In the genomic region with DNA sequence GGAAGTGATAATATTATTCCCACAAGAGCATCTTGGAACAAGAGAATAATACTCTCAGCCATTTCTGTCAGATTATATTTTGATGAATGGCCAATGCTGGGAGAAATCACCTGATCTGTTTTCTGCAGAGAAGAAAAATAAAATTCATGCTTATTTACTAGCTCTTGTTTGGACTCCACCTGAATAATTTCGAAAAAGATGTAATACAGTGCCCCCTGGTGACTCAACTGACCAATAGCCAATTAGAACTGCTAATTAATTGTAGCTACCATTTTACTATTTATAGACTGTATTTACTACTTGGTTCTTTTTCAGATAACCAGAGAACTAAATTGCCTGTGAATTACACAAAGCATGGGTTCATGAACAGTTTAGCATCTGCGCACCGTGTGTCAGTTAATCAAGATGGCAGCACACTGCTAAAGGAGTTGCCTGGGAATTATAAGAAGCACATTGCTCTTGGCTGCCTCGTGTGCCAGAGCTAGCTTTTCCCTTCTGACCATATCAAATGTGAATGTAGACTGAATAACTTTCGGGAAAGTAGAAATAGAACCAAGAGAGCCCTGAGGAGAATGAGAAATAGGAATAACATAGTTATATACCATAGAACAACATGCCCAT, we compare ENCODE assay signal across 9 cellular contexts.
DNase-seq lines count a peak whose midpoint lies in the region; ATAC-seq, FAIRE-seq and TF ChIP-seq lines count a peak whose summit lies in the region.
"Had no signal": no experiment of that assay in that cellular context is flagged by ENCODE, and none has a peak within 500 bp of the region (broad histone marks: within the 10 kb centered on the region; RNA-seq: fewer than 3 reads in every experiment).

No MANE protein-coding gene starts in this region.

- H3K27me3 ChIP-seq in GM12878 (replicated peaks in 1 of 2; ENCODE audit: control insufficient read depth in 2 of 2, insufficient read depth in 2 of 2, low read length in 1 of 2) (no peaks in the 10 kb centered on the region), HepG2 (ENCODE audit: control insufficient read depth in 1 of 2, insufficient read depth in 2 of 2, low read length in 2 of 2) (no peaks in the 10 kb centered on the region)

- TF ChIP-seq CTCF in GM10248 (IDR thresholded peaks at IDR 0.05; ENCODE audit: control extremely low read depth, extremely low read depth, low read depth, missing control alignments): peak; percentile 49
- TF ChIP-seq CTCF in HFF-Myc (IDR thresholded peaks at IDR 0.05; ENCODE audit: low read depth, low read length, missing control alignments): peak; percentile 10
- peak; percentile 46 to 57 (median 50); a peak in 5 of 6 replicates for TF ChIP-seq CTCF in GM12878 (IDR thresholded peaks at IDR 0.05 in 2 of 3, conservative IDR thresholded peaks at IDR 0.05 in 1 of 3; ENCODE audit: control insufficient read depth in 2 of 3, extremely low read depth in 1 of 3, insufficient read depth in 1 of 3, low read depth in 3 of 3, low read length in 3 of 3)
- TF ChIP-seq CTCF in HepG2 (CRISPR knock-in tag; IDR thresholded peaks at IDR 0.05): peak; percentile 64

- H3K27ac ChIP-seq in GM12878 (ENCODE audit: control insufficient read depth, insufficient read depth) (no peak overlapping the region), HepG2 (ENCODE audit: extremely low read length, insufficient read depth, low read length) (no peak overlapping the region)

- in situ Hi-C loops in GM12878 (cut with MboI): no loop called here
- in situ Hi-C loops in HepG2 (cut with HindIII; ENCODE audit: extremely low pct_ligation_motif_present, low pct_unique_long_range_greater_than_20kb): loop anchor here (5.0 kb wide), 1 partner anchor 298 kb away; no protein-coding TSS in a partner anchor

- intact Hi-C loops in GM12878 (cut with micrococcal nuclease; ENCODE audit: unreplicated experiment): loop anchor here (1.0 to 10.0 kb wide), 2 partner anchors 299 to 851 kb away; no protein-coding TSS in a partner anchor
- intact Hi-C loops in HepG2 (cut with micrococcal nuclease; ENCODE audit: unreplicated experiment): loop anchor here (1.0 kb wide), 2 partner anchors 299 to 322 kb away; no protein-coding TSS in a partner anchor

- H3K9me3 ChIP-seq in GM12878 (replicated peaks; ENCODE audit: control insufficient read depth, insufficient read depth, low read length) (no peaks in the 10 kb centered on the region), HepG2 (ENCODE audit: low read length) (no peaks in the 10 kb centered on the region)

- H3K79me2 ChIP-seq in GM12878 (ENCODE audit: control insufficient read depth, insufficient read depth, low read length): no peaks in the 10 kb centered on the region
- no peaks in the 10 kb centered on the region for H3K79me2 ChIP-seq in HepG2 (ENCODE audit: insufficient read depth, low read length)

- H3K4me2 ChIP-seq in GM12878 (ENCODE audit: control insufficient read depth, insufficient read depth): no peak overlapping the region
- H3K4me2 ChIP-seq in HepG2 (ENCODE audit: low read depth, low read length): no peak overlapping the region

- BruUV-seq in GM12878 (replicated peaks; lab: Mats Ljungman, UMichigan): no TSS peak
- BruUV-seq in HepG2 (replicated peaks; lab: Mats Ljungman, UMichigan): no TSS peak

- H4K20me1 ChIP-seq in GM12878 (ENCODE audit: control insufficient read depth, insufficient read depth) (no peaks in the 10 kb centered on the region), HepG2 (ENCODE audit: insufficient read depth, low read length) (no peaks in the 10 kb centered on the region)

- FAIRE-seq in GM12878 (lab: Jason Lieb, UNC): peak; percentile 18
- no peak for FAIRE-seq in HepG2 (lab: Jason Lieb, UNC)

- RAD21 ChIA-PET in GM12878 (lab: Charles Lee; ENCODE audit: unreplicated experiment): interaction anchor here (0.7 to 3.3 kb wide), 40 partner anchors 9 to 1223 kb away, joined by 3 to 74 read pairs (median 4); no protein-coding TSS in a partner anchor

- SMC1A ChIA-PET in GM12878 (lab: Charles Lee; ENCODE audit: uncharacterized antibody, unreplicated experiment): interaction anchor here (0.5 to 3.7 kb wide), 40 partner anchors 9 to 846 kb away, joined by 3 to 71 read pairs (median 4); no protein-coding TSS in a partner anchor

- TF ChIP-seq EP300 in GM12878 (IDR thresholded peaks at IDR 0.05; ENCODE audit: borderline replicate concordance in 1 of 2, control insufficient read depth in 1 of 2, low read depth in 2 of 2, low read length in 2 of 2) (no peak), HepG2 (IDR thresholded peaks at IDR 0.05; ENCODE audit: low read depth in 2 of 2, low read length in 2 of 2) (no peak), HepG2 (CRISPR knock-in tag; IDR thresholded peaks at IDR 0.05; ENCODE audit: borderline replicate concordance) (no peak)

- POLR2A ChIA-PET in GM10248 (lab: Yijun Ruan, JAX): no interaction called here
- POLR2A ChIA-PET in GM12878 (lab: Charles Lee): no interaction called here
- POLR2A ChIA-PET in HepG2 (lab: Yijun Ruan, JAX): no interaction called here

- CTCF ChIA-PET in GM10248 (lab: Yijun Ruan, JAX) (interaction anchor here (0.6 to 4.8 kb wide), 46 partner anchors 8 to 985 kb away, joined by 3 to 95 read pairs (median 4); no protein-coding TSS in a partner anchor), GM12878 (lab: Yijun Ruan, JAX) (interaction anchor here (0.5 to 5.5 kb wide), 57 partner anchors 9 to 985 kb away, joined by 3 to 103 read pairs (median 4); no protein-coding TSS in a partner anchor), HepG2 (lab: Yijun Ruan, JAX; ENCODE audit: low intra/inter-chr PET ratio, low total read pairs) (interaction anchor here (1.1 to 2.2 kb wide), 2 partner anchors 299 to 322 kb away, joined by 3 to 27 read pairs; no protein-coding TSS in a partner anchor)

- H2AFZ ChIP-seq in GM12878 (ENCODE audit: control insufficient read depth, low read depth, low read length): no peak overlapping the region
- H2AFZ ChIP-seq in HepG2 (ENCODE audit: low read length): no peak overlapping the region

- no peak overlapping the region for H3K4me3 ChIP-seq in HFF-Myc (replicated peaks; ENCODE audit: low read depth, low read length)
- no peak overlapping the region for H3K4me3 ChIP-seq in GM12878
- H3K4me3 ChIP-seq in HepG2 (replicated peaks in 1 of 3; ENCODE audit: insufficient read depth in 1 of 3, low read depth in 2 of 3, low read length in 3 of 3): no peak overlapping the region

- TF ChIP-seq RAD21 in GM12878 (IDR thresholded peaks at IDR 0.05; ENCODE audit: insufficient read depth, low read depth, low read length) (peak; percentile 74), HepG2 (CRISPR knock-in tag; IDR thresholded peaks at IDR 0.05) (peak; percentile 25; the same call in 1 of the 2 replicates)

- TF ChIP-seq POLR2A in GM12878 (IDR thresholded peaks at IDR 0.05; ENCODE audit: low read depth, low read length): no peak
- TF ChIP-seq POLR2A in HepG2 (IDR thresholded peaks at IDR 0.05; ENCODE audit: insufficient read depth in 1 of 2, low read depth in 2 of 2, low read length in 2 of 2): no peak

- DNase-seq in GM10248 (ENCODE audit: extremely low spot score): peak; percentile 7
- DNase-seq in HFF-Myc (ENCODE audit: extremely low read depth, low read depth): no peak
- DNase-seq in NCI-H2029 treated with DMSO at 0.1 percent for 48 hours (lab: John Stamatoyannopoulos, UW): peak; percentile 83
- no peak for DNase-seq in GM12878 (ENCODE audit: low read depth, low spot score)
- peak; percentile 39 for DNase-seq in HepG2 (ENCODE audit: low spot score)
- DNase-seq: naive B cell had no signal

- ATAC-seq in GM12878 (peak; percentile 83), HepG2 (peak; percentile 58), HG03139 (IDR thresholded peaks at IDR 0.05; ENCODE audit: unreplicated experiment) (no peak), HG03460 (IDR thresholded peaks at IDR 0.05; ENCODE audit: unreplicated experiment) (no peak), GM21737 (IDR thresholded peaks at IDR 0.05; ENCODE audit: unreplicated experiment) (no peak)

- WGBS in GM12878 (ENCODE audit: insufficient coverage, insufficient replicate concordance, low lambda C conversion rate, missing lambda C conversion rate): 15% methylated on average over 5 of the region's 5 CpGs
- 9% methylated on average over 5 of the region's 5 CpGs for whole genome bisulfite sequencing in HepG2 (ENCODE audit: low lambda C conversion rate)

- H3K9ac ChIP-seq in GM12878 (ENCODE audit: control insufficient read depth, insufficient read depth, low read length): no peak overlapping the region
- no peak overlapping the region for H3K9ac ChIP-seq in HepG2 (ENCODE audit: insufficient read depth, low read depth, low read length)

- H3K4me1 ChIP-seq in GM12878 (ENCODE audit: control insufficient read depth, insufficient read depth, low read length): no peaks in the 10 kb centered on the region
- no peaks in the 10 kb centered on the region for H3K4me1 ChIP-seq in HepG2 (ENCODE audit: insufficient read depth, low read length)

- no peaks in the 10 kb centered on the region for H3K36me3 ChIP-seq in GM12878 (ENCODE audit: control insufficient read depth in 2 of 2, insufficient read depth in 2 of 2, low read length in 1 of 2)
- H3K36me3 ChIP-seq in HepG2 (replicated peaks in 1 of 2; ENCODE audit: control insufficient read depth in 1 of 2, insufficient read depth in 2 of 2, low read length in 2 of 2): no peaks in the 10 kb centered on the region

TF ChIP-seq in GM12878, 131 proteins besides CTCF, POLR2A, EP300 and RAD21 (continues in another document):
- TF ChIP-seq ASH2L (IDR thresholded peaks at IDR 0.05; ENCODE audit: borderline replicate concordance, low read depth) (no peak), SMC3 (IDR thresholded peaks at IDR 0.05; ENCODE audit: borderline replicate concordance, low read length) (peak; percentile 68; the same call in 1 of the 2 replicates), ETV6 (conservative IDR thresholded peaks at IDR 0.05 in 1 of 2, IDR thresholded peaks at IDR 0.05 in 1 of 2; ENCODE audit: borderline replicate concordance in 1 of 2, low read depth in 1 of 2) (no peak), SIN3A (IDR thresholded peaks at IDR 0.05; ENCODE audit: low read depth, low read length) (no peak)

TF ChIP-seq in HepG2, 621 proteins besides CTCF, POLR2A, EP300 and RAD21 (continues in another document):
- no peak for TF ChIP-seq AKAP8 (CRISPR knock-in tag; IDR thresholded peaks at IDR 0.05)
- TF ChIP-seq KAT8 (CRISPR knock-in tag; IDR thresholded peaks at IDR 0.05): no peak
- TF ChIP-seq STAG1 (CRISPR knock-in tag; IDR thresholded peaks at IDR 0.05): peak; percentile 76
- TF ChIP-seq MIXL1 (CRISPR knock-in tag; IDR thresholded peaks at IDR 0.05): peak; percentile 86
- peak; percentile 61 for TF ChIP-seq SMC3 (IDR thresholded peaks at IDR 0.05; ENCODE audit: low read length)
- TF ChIP-seq, protein P1, sequence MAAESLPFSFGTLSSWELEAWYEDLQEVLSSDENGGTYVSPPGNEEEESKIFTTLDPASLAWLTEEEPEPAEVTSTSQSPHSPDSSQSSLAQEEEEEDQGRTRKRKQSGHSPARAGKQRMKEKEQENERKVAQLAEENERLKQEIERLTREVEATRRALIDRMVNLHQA (CRISPR knock-in tag; IDR thresholded peaks at IDR 0.05): no peak
- TF ChIP-seq, protein P2, sequence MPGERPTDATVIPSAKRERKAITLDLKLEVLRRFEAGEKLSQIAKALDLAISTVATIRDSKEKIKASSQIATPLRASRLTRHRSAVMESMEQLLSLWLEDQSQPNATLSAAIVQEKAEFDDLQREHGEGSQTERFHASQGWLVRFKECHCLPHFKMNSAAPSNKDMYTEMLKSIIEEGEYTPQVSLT (CRISPR knock-in tag; IDR thresholded peaks at IDR 0.05; ENCODE audit: borderline replicate concordance, low read depth): no peak

Comparison
In these comparisons a context has a peak if more than half of its experiments do, and no peak if none do; other contexts are left out.
1. DNase-seq: peak in GM10248 (single experiment), NCI-H2029 treated with DMSO at 0.1 percent for 48 hours (single experiment) and HepG2 (single experiment); none in HFF-Myc (single experiment) and GM12878 (single experiment).
2. CTCF ChIP-seq: peak in every context shown above with its lines; median percentile 64 in HepG2; 50 in GM12878; 49 in GM10248; 10 in HFF-Myc.
3. ATAC-seq: peak in GM12878 (single experiment) and HepG2 (single experiment); none in HG03139 (single experiment), HG03460 (single experiment) and GM21737 (single experiment).